35 cellular contexts compared by ENCODE assay signal in genomic region chr1:245124241-245124640, GRCh38. TPM values are rescaled to one million over a fixed set of nuclear protein-coding genes. Genes with fewer than 3 reads are reported as not detected.
"Had no signal": no experiment of that assay in that cellular context is flagged by ENCODE, and none has a peak within 500 bp of the region (broad histone marks: within the 10 kb centered on the region; RNA-seq: fewer than 3 reads in every experiment).

No MANE protein-coding gene starts in this region.

- H3K9me3 ChIP-seq: adrenal gland, body of pancreas, breast epithelium had no signal

- H3K27ac Mint-ChIP-seq: activated CD4-positive, alpha-beta memory T cell treated with anti-CD3 and anti-CD28 coated beads for 36 hours; activated CD4-positive, alpha-beta T cell treated with anti-CD3 and anti-CD28 coated beads for 36 hours; activated CD8-positive, alpha-beta T cell treated with anti-CD3 and anti-CD28 coated beads for 36 hours; activated naive CD4-positive, alpha-beta T cell treated with anti-CD3 and anti-CD28 coated beads for 36 hours; activated naive CD8-positive, alpha-beta T cell treated with anti-CD3 and anti-CD28 coated beads for 36 hours; activated T-cell treated with anti-CD3 and anti-CD28 coated beads, Interleukin-2, amount 50 U/mL, for 72 hours; activated T-helper 1 cell treated with anti-CD3 and anti-CD28 coated beads, Interleukin-12 subunit alpha, Interleukin-12 subunit beta, Interleukin-2, Interleukin-4 antibody, amounts not matched to agents 30 ng/mL and 10 ng/mL and 1 ng/mL, durations not matched to agents 14 hours and 24 hours and 36 hours; activated T-helper 17 cell treated with anti-CD3 and anti-CD28 coated beads, Interleukin-2, amount 50 U/mL, for 72 hours; T-helper 1 cell treated with Interleukin-12 subunit alpha and Interleukin-12 subunit beta and Interleukin-4 antibody, amounts not matched to agents 30 μg/mL and 1 μg/mL, for 36 hours; T-helper 2 cell treated with Interferon-gamma antibody and Interleukin-4, amounts not matched to agents 5 μg/mL and 100 μg/mL, for 36 hours had no signal

- DNase-seq: activated CD4-positive, alpha-beta memory T cell treated with anti-CD3 and anti-CD28 coated beads for 36 hours; activated CD4-positive, alpha-beta T cell treated with anti-CD3 and anti-CD28 coated beads for 1 hour; activated CD4-positive, alpha-beta T cell treated with anti-CD3 and anti-CD28 coated beads for 36 hours; activated CD4-positive, alpha-beta T cell treated with anti-CD3 and anti-CD28 coated beads for 48 hours; activated CD4-positive, alpha-beta T cell treated with anti-CD3 and anti-CD28 coated beads, Interleukin-2, amount 50 U/mL, for 1 hour; activated CD4-positive, alpha-beta T cell treated with anti-CD3 and anti-CD28 coated beads, Interleukin-2, amount 50 U/mL, for 4 hours; activated CD4-positive, CD25-positive, alpha-beta regulatory T cell; activated CD8-positive, alpha-beta memory T cell treated with anti-CD3 and anti-CD28 coated beads, Interleukin-2, amount 50 U/mL, for 4 hours; activated CD8-positive, alpha-beta T cell treated with anti-CD3 and anti-CD28 coated beads for 36 hours; activated gamma-delta T cell treated with Interleukin-2 at 50 U/mL for 16 hours; activated naive CD4-positive, alpha-beta T cell; activated naive CD4-positive, alpha-beta T cell treated with anti-CD3 and anti-CD28 coated beads for 36 hours; activated naive CD4-positive, alpha-beta T cell treated with anti-CD3 and anti-CD28 coated beads, Interleukin-2, amount 50 U/mL, for 16 hours; activated naive CD8-positive, alpha-beta T cell treated with anti-CD3 and anti-CD28 coated beads for 36 hours; activated T-cell treated with anti-CD3 and anti-CD28 coated beads for 4 hours; activated T-cell treated with anti-CD3 and anti-CD28 coated beads, Interleukin-2, amount 50 U/mL, for 1 hour; activated T-cell treated with anti-CD3 and anti-CD28 coated beads, Interleukin-2, amount 50 U/mL, for 4 hours; activated T-cell treated with anti-CD3 and anti-CD28 coated beads, Interleukin-2, amount 50 U/mL, for 72 hours; adrenal gland; amniotic stem cell; body of pancreas; brain microvascular endothelial cell; central memory CD4-positive, alpha-beta T cell; T-helper 2 cell; T-helper 9 cell had no signal

- H3K36me3 ChIP-seq: adrenal gland, brain microvascular endothelial cell, breast epithelium had no signal

- H3K4me1 ChIP-seq: adrenal gland, body of pancreas, breast epithelium had no signal

- ATAC-seq: activated CD4-positive, alpha-beta T cell treated with anti-CD3 and anti-CD28 coated beads for 36 hours; activated CD4-positive, CD25-positive, alpha-beta regulatory T cell treated with anti-CD3 and anti-CD28 coated beads, Interleukin-2, amount 50 U/mL, for 24 hours; activated CD8-positive, alpha-beta T cell treated with anti-CD3 and anti-CD28 coated beads for 36 hours; activated naive CD4-positive, alpha-beta T cell treated with anti-CD3 and anti-CD28 coated beads, Interleukin-2, amount 50 U/mL, for 72 hours; activated T-cell treated with anti-CD3 and anti-CD28 coated beads, Interleukin-2, amount 50 U/mL, for 4 hours; activated T-cell treated with anti-CD3 and anti-CD28 coated beads, Interleukin-2, amount 50 U/mL, for 72 hours; activated T-helper 17 cell treated with anti-CD3 and anti-CD28 coated beads, Interleukin-2, amount 50 U/mL, for 72 hours; body of pancreas had no signal

- H3K4me3 Mint-ChIP-seq: activated CD4-positive, alpha-beta memory T cell treated with anti-CD3 and anti-CD28 coated beads for 36 hours; activated CD4-positive, alpha-beta T cell treated with anti-CD3 and anti-CD28 coated beads for 36 hours; activated CD8-positive, alpha-beta T cell treated with anti-CD3 and anti-CD28 coated beads for 36 hours; activated naive CD4-positive, alpha-beta T cell treated with anti-CD3 and anti-CD28 coated beads for 36 hours; activated naive CD8-positive, alpha-beta T cell treated with anti-CD3 and anti-CD28 coated beads for 36 hours; activated T-cell treated with anti-CD3 and anti-CD28 coated beads, Interleukin-2, amount 50 U/mL, for 4 hours; activated T-cell treated with anti-CD3 and anti-CD28 coated beads, Interleukin-2, amount 50 U/mL, for 72 hours; activated T-helper 1 cell treated with anti-CD3 and anti-CD28 coated beads, Interleukin-12 subunit alpha, Interleukin-12 subunit beta, Interleukin-2, Interleukin-4 antibody, amounts not matched to agents 30 ng/mL and 10 ng/mL and 1 ng/mL, durations not matched to agents 14 hours and 24 hours and 36 hours; activated T-helper 17 cell treated with anti-CD3 and anti-CD28 coated beads, Interleukin-2, amount 50 U/mL, for 72 hours; T-helper 1 cell treated with Interleukin-12 subunit alpha and Interleukin-12 subunit beta and Interleukin-4 antibody, amounts not matched to agents 30 μg/mL and 1 μg/mL, for 36 hours; T-helper 2 cell treated with Interferon-gamma antibody and Interleukin-4, amounts not matched to agents 5 μg/mL and 100 μg/mL, for 36 hours had no signal

- H3K4me3 ChIP-seq: adrenal gland, body of pancreas, breast epithelium had no signal

- H3K27me3 ChIP-seq: adrenal gland, body of pancreas, brain microvascular endothelial cell, breast epithelium had no signal

- H3K36me3 Mint-ChIP-seq: activated CD4-positive, alpha-beta memory T cell treated with anti-CD3 and anti-CD28 coated beads for 36 hours; activated naive CD4-positive, alpha-beta T cell treated with anti-CD3 and anti-CD28 coated beads, Interleukin-2, amount 50 U/mL, for 72 hours; activated naive CD8-positive, alpha-beta T cell treated with anti-CD3 and anti-CD28 coated beads for 36 hours had no signal

- H3K4me1 Mint-ChIP-seq: activated CD4-positive, alpha-beta T cell treated with anti-CD3 and anti-CD28 coated beads for 36 hours; activated naive CD8-positive, alpha-beta T cell treated with anti-CD3 and anti-CD28 coated beads for 36 hours; activated T-helper 17 cell treated with anti-CD3 and anti-CD28 coated beads, Interleukin-2, amount 50 U/mL, for 72 hours had no signal

- FAIRE-seq: astrocyte, TTC549 had no signal

- H3K27ac ChIP-seq: adrenal gland, body of pancreas, brain microvascular endothelial cell, breast epithelium, VCaP had no signal

- H3K9me3 Mint-ChIP-seq: activated CD4-positive, alpha-beta memory T cell treated with anti-CD3 and anti-CD28 coated beads for 36 hours; activated CD8-positive, alpha-beta T cell treated with anti-CD3 and anti-CD28 coated beads for 36 hours; activated naive CD4-positive, alpha-beta T cell treated with anti-CD3 and anti-CD28 coated beads for 36 hours; activated naive CD4-positive, alpha-beta T cell treated with anti-CD3 and anti-CD28 coated beads, Interleukin-2, amount 50 U/mL, for 72 hours; activated naive CD8-positive, alpha-beta T cell treated with anti-CD3 and anti-CD28 coated beads for 36 hours; activated T-cell treated with anti-CD3 and anti-CD28 coated beads, Interleukin-2, amount 50 U/mL, for 4 hours; activated T-cell treated with anti-CD3 and anti-CD28 coated beads, Interleukin-2, amount 50 U/mL, for 72 hours; activated T-helper 1 cell treated with anti-CD3 and anti-CD28 coated beads, Interleukin-12 subunit alpha, Interleukin-12 subunit beta, Interleukin-2, Interleukin-4 antibody, amounts not matched to agents 30 ng/mL and 10 ng/mL and 1 ng/mL, durations not matched to agents 14 hours and 24 hours and 36 hours; activated T-helper 17 cell treated with anti-CD3 and anti-CD28 coated beads, Interleukin-2, amount 50 U/mL, for 72 hours; T-helper 1 cell treated with Interleukin-12 subunit alpha and Interleukin-12 subunit beta and Interleukin-4 antibody, amounts not matched to agents 30 μg/mL and 1 μg/mL, for 36 hours; T-helper 2 cell treated with Interferon-gamma antibody and Interleukin-4, amounts not matched to agents 5 μg/mL and 100 μg/mL, for 36 hours had no signal

RNA-seq across cellular contexts. Expression of gene KIF26B, which starts 30.5 kb away (rescaled TPM):
- total RNA-seq: activated CD4-positive, alpha-beta memory T cell treated with anti-CD3 and anti-CD28 coated beads for 36 hours; activated T-helper 17 cell treated with anti-CD3 and anti-CD28 coated beads, Interleukin-2, amount 50 U/mL, for 72 hours had no signal
